15 cellular contexts compared by ENCODE assay signal in genomic region chr1:25565626-25566025, GRCh38. TPM values are rescaled to one million over a fixed set of nuclear protein-coding genes. Genes with fewer than 3 reads are reported as not detected.
DNase-seq lines count a peak whose midpoint lies in the region; ATAC-seq and TF ChIP-seq lines count a peak whose summit lies in the region.
"Had no signal": no experiment of that assay in that cellular context is flagged by ENCODE, and none has a peak within 500 bp of the region (broad histone marks: within the 10 kb centered on the region; RNA-seq: fewer than 3 reads in every experiment).

No MANE protein-coding gene starts in this region.

- no peak for TF ChIP-seq RAD21 in IMR-90 (IDR thresholded peaks at IDR 0.05; ENCODE audit: low read length)

- H3K18ac ChIP-seq in IMR-90 (ENCODE audit: low read depth, low read length) = peak overlapping the region; percentile 33

- H3K27ac ChIP-seq in C4-2B (peak overlapping the region; percentile 84), IMR-90 (ENCODE audit: insufficient read depth, low read length) (0 out of 2 replicates have a peak overlapping the region, but pooled peaks have one; percentile 16), dorsolateral prefrontal cortex (peak overlapping the region; percentile 79 to 99 (median 98)), prostate gland (peak overlapping the region; percentile 90 to 91)
- H3K27ac ChIP-seq: left lung, parathyroid adenoma had no signal

- H4K5ac ChIP-seq in IMR-90 (ENCODE audit: low read depth, low read length) = peak overlapping the region; percentile 16

- H3K9ac ChIP-seq in IMR-90 (ENCODE audit: low read depth, low read length) = no peak overlapping the region
- H3K9ac ChIP-seq: parathyroid adenoma had no signal

- H2BK20ac ChIP-seq in IMR-90 (ENCODE audit: low read depth, low read length) = no peak overlapping the region

- TF ChIP-seq CTCF in C4-2B (conservative IDR thresholded peaks at IDR 0.05) (no peak), IMR-90 (conservative IDR thresholded peaks at IDR 0.05; ENCODE audit: low read depth, low read length) (no peak), dorsolateral prefrontal cortex (IDR thresholded peaks at IDR 0.05 in 54 of 56, conservative IDR thresholded peaks at IDR 0.05 in 2 of 56; ENCODE audit: low read depth in 1 of 56, partially characterized antibody in 56 of 56) (no peak), prostate gland (IDR thresholded peaks at IDR 0.05) (no peak)

- dilution Hi-C loops in IMR-90 (cut with HindIII; ENCODE audit: low sequenced_read_pairs, unreplicated experiment) = no loop called here

- peak overlapping the region; percentile 13 for H2BK5ac ChIP-seq in IMR-90 (ENCODE audit: low read depth, low read length, poor library complexity, severe bottlenecking)

- intact Hi-C loops in IMR-90 (cut with micrococcal nuclease) (no loop called here), dorsolateral prefrontal cortex (cut with DNase I) (loop anchor here (2.0 to 10.0 kb wide), 5 partner anchors 45 to 429 kb away; partner anchors contain the start of genes MAN1C1 (in 1 of the 2) and PAFAH2 (in 1 of the 2)), prostate gland (cut with DNase I) (no loop called here)

- no peak overlapping the region for H4K91ac ChIP-seq in IMR-90 (ENCODE audit: insufficient read depth, low read depth, low read length)

- no TSS peak for BruUV-seq in IMR-90 (replicated peaks; lab: Mats Ljungman, UMichigan)

- H3K4me1 ChIP-seq in IMR-90 (ENCODE audit: control insufficient read depth, insufficient read depth, low read length) = peaks cover 41% of the 10 kb centered on the region
- peaks cover 52% of the 10 kb centered on the region for H3K4me1 ChIP-seq in prostate gland (replicated peaks)
- H3K4me1 ChIP-seq: parathyroid adenoma had no signal

- no peaks in the 10 kb centered on the region for H4K20me1 ChIP-seq in IMR-90 (ENCODE audit: insufficient read depth, low read length)

- H3K23ac ChIP-seq in IMR-90 (ENCODE audit: low read depth, low read length) = peak overlapping the region; percentile 18; the same call in 1 of the 2 replicates

- no peak overlapping the region for H2AFZ ChIP-seq in IMR-90 (replicated peaks; ENCODE audit: low read length, poor library complexity)
- H2AFZ ChIP-seq: parathyroid adenoma had no signal

- no peak overlapping the region for H2AK9ac ChIP-seq in IMR-90 (replicated peaks; ENCODE audit: low read depth, low read length, poor library complexity)

- no peak overlapping the region for H4K8ac ChIP-seq in IMR-90 (ENCODE audit: low read depth in 2 of 2, low read length in 2 of 2)

- H3K36me3 ChIP-seq in IMR-90 (ENCODE audit: control insufficient read depth, insufficient read depth, low read length) (peaks cover 10% of the 10 kb centered on the region; the same call in 1 of the 2 replicates), prostate gland (no peaks in the 10 kb centered on the region)

- no peak overlapping the region; the same call in 1 of the 2 replicates for H2BK120ac ChIP-seq in IMR-90 (ENCODE audit: low read depth, low read length)

- H3K4me3 ChIP-seq in IMR-90 (ENCODE audit: insufficient read depth, low read depth, low read length) (no peak overlapping the region), dorsolateral prefrontal cortex (no peak overlapping the region), prostate gland (no peak overlapping the region)
- H3K4me3 ChIP-seq: left lung had no signal

- H3K9me3 ChIP-seq in IMR-90 (ENCODE audit: control insufficient read depth, insufficient read depth, low read length) (no peaks in the 10 kb centered on the region), prostate gland (no peaks in the 10 kb centered on the region)
- H3K9me3 ChIP-seq: left lung had no signal

- no peak overlapping the region for H3K14ac ChIP-seq in IMR-90 (replicated peaks; ENCODE audit: low read depth, low read length)

- peak overlapping the region; percentile 61; the same call in 1 of the 2 replicates for H2AK5ac ChIP-seq in IMR-90 (ENCODE audit: low read depth, low read length)

- H2BK15ac ChIP-seq in IMR-90 (ENCODE audit: low read depth, low read length) = no peak overlapping the region; the same call in 2 of the 3 replicates

- DNase-seq in IMR-90 (no peak), dorsolateral prefrontal cortex (no peak), prostate gland (ENCODE audit: low spot score) (no peak)
- DNase-seq: head of caudate nucleus; left lung; NCI-H1105 treated with DMSO at 0.1 percent for 48 hours; stimulated activated CD4-positive, alpha-beta T cell treated with anti-CD3 and anti-CD28 coated beads, Interleukin-2, amount 100 ng/mL, for 48 hours; stimulated activated naive B cell treated with anti-CD40 and anti-IgM and Interleukin-4, amounts not matched to agents 10 μg/mL and 1 μg/mL and 100 μg/mL, for 72 hours; T-helper 9 cell had no signal

- H3K27me3 ChIP-seq in IMR-90 (ENCODE audit: control insufficient read depth, insufficient read depth, low read length) = no peaks in the 10 kb centered on the region
- no peaks in the 10 kb centered on the region for H3K27me3 ChIP-seq in dorsolateral prefrontal cortex
- no peaks in the 10 kb centered on the region for H3K27me3 ChIP-seq in prostate gland (replicated peaks; ENCODE audit: insufficient read depth)
- H3K27me3 ChIP-seq: left lung had no signal

- WGBS in IMR-90 (ENCODE audit: extremely low coverage in 2 of 2, insufficient read length in 1 of 2), 2 experiments = no CpG with 5 or more reads among the region's 8 CpGs
- WGBS in prostate gland = 61% methylated on average over 8 of the region's 8 CpGs

- H3K9me1 ChIP-seq in IMR-90 (ENCODE audit: insufficient read depth, low read length) = peaks cover 16% of the 10 kb centered on the region

- H3K4ac ChIP-seq in IMR-90 (ENCODE audit: low read depth, low read length) = peak overlapping the region; percentile 22; the same call in 1 of the 2 replicates

- H3K56ac ChIP-seq in IMR-90 (ENCODE audit: extremely low read depth, insufficient read depth, low read length) = no peak overlapping the region

- ATAC-seq in IMR-90 (ENCODE audit: low read depth) (no peak), GM21737 (IDR thresholded peaks at IDR 0.05; ENCODE audit: unreplicated experiment) (no peak), HG03159 (IDR thresholded peaks at IDR 0.05; ENCODE audit: unreplicated experiment) (no peak), HG03039 (IDR thresholded peaks at IDR 0.05; ENCODE audit: unreplicated experiment) (no peak), GM21526 (IDR thresholded peaks at IDR 0.05; ENCODE audit: low FRiP score, unreplicated experiment) (no peak)
- ATAC-seq: left lung had no signal

- H3K79me1 ChIP-seq in IMR-90 (ENCODE audit: low read depth in 1 of 2, low read length in 2 of 2) = peaks cover 4 to 9% of the 10 kb centered on the region in 2 experiments; a peak in 2 of 4 replicates

- POLR2A ChIA-PET in IMR-90 (lab: Charles Lee; ENCODE audit: unreplicated experiment) = no interaction called here

- in situ Hi-C loops in IMR-90 (cut with MboI; ENCODE audit: low sequenced_read_pairs) = no loop called here

- CTCF ChIA-PET in IMR-90 (lab: Yijun Ruan, JAX) = no interaction called here

- no peak overlapping the region for H3K4me2 ChIP-seq in IMR-90 (ENCODE audit: low read depth, low read length)

- TF ChIP-seq POLR2A in IMR-90 (IDR thresholded peaks at IDR 0.05; ENCODE audit: low read depth, low read length) = no peak
- no peak for TF ChIP-seq POLR2A in prostate gland (IDR thresholded peaks at IDR 0.05)

TF ChIP-seq in IMR-90, 13 proteins besides CTCF, POLR2A, EP300 and RAD21:
- TF ChIP-seq MXI1 (IDR thresholded peaks at IDR 0.05; ENCODE audit: borderline replicate concordance, low read depth, low read length) (no peak), RCOR1 (IDR thresholded peaks at IDR 0.05; ENCODE audit: insufficient replicate concordance, low read length) (no peak), CHD1 (IDR thresholded peaks at IDR 0.05; ENCODE audit: low read depth, low read length) (no peak), RFX5 (IDR thresholded peaks at IDR 0.05; ENCODE audit: low read depth, low read length) (no peak), FOS (IDR thresholded peaks at IDR 0.05; ENCODE audit: low read depth, low read length) (no peak), BHLHE40 (IDR thresholded peaks at IDR 0.05; ENCODE audit: low read depth, low read length) (no peak), SMC3 (IDR thresholded peaks at IDR 0.05; ENCODE audit: low read depth, low read length) (no peak), MAFK (IDR thresholded peaks at IDR 0.05; ENCODE audit: low read depth, low read length) (no peak)
- TF ChIP-seq, protein P1, sequence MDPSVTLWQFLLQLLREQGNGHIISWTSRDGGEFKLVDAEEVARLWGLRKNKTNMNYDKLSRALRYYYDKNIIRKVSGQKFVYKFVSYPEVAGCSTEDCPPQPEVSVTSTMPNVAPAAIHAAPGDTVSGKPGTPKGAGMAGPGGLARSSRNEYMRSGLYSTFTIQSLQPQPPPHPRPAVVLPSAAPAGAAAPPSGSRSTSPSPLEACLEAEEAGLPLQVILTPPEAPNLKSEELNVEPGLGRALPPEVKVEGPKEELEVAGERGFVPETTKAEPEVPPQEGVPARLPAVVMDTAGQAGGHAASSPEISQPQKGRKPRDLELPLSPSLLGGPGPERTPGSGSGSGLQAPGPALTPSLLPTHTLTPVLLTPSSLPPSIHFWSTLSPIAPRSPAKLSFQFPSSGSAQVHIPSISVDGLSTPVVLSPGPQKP (IDR thresholded peaks at IDR 0.05; ENCODE audit: borderline replicate concordance, low read depth, low read length) = no peak

RNA-seq across cellular contexts. Expression of gene LDLRAP1, which starts 22.2 kb away (rescaled TPM):
- 3.6 and 4.5 TPM in 2 replicates for total RNA-seq in IMR-90 (2012; rRNA removed)
- 13.5 and 14.4 TPM in 2 replicates for polyA plus RNA-seq in IMR-90 (2012; rRNA removed)
- 9.9 and 15.1 TPM in 2 replicates for polyA plus RNA-seq in IMR-90 (2012; cell fraction: cytosol; rRNA removed)
- 19.7 and 24.6 TPM in 2 replicates for polyA plus RNA-seq in IMR-90 (2012; cell fraction: nucleus; rRNA removed; ENCODE audit: low replicate concordance)
- 10 to 100 TPM in 112 of 120 experiments, 1 to 10 TPM in 8; 6.1 to 62.3 (median 19.3) TPM for total RNA-seq in dorsolateral prefrontal cortex
- total RNA-seq in prostate gland = 10 to 100 TPM; 37.8 to 56.3 TPM

RNA-seq across cellular contexts. Expression of gene MAN1C1, which starts 51.0 kb away (rescaled TPM):
- total RNA-seq in IMR-90 (2012; rRNA removed) (2.5 and 3.2 TPM in 2 replicates), dorsolateral prefrontal cortex (10 to 100 TPM; 32.3 to 86.5 (median 58.9) TPM), prostate gland (10 to 100 TPM; 22.8 to 34.4 TPM)
- polyA plus RNA-seq in IMR-90 (2012; rRNA removed) = 9.6 and 11.3 TPM in 2 replicates
- 9.4 and 14.0 TPM in 2 replicates for polyA plus RNA-seq in IMR-90 (2012; cell fraction: cytosol; rRNA removed)
- 9.7 and 11.2 TPM in 2 replicates for polyA plus RNA-seq in IMR-90 (2012; cell fraction: nucleus; rRNA removed; ENCODE audit: low replicate concordance)

Comparison
In these comparisons a context has a peak if more than half of its experiments do, and no peak if none do; other contexts are left out.
1. H3K27ac ChIP-seq: peak in every context shown above with its lines; median percentile 98 in dorsolateral prefrontal cortex; 90 in prostate gland; 84 in C4-2B; 16 in IMR-90.
2. intact Hi-C loops: an anchor here in dorsolateral prefrontal cortex (2.0 to 10.0 kb wide); none called in IMR-90 and prostate gland.